ENCODE assay signal across 2 cellular contexts in the genomic region with DNA sequence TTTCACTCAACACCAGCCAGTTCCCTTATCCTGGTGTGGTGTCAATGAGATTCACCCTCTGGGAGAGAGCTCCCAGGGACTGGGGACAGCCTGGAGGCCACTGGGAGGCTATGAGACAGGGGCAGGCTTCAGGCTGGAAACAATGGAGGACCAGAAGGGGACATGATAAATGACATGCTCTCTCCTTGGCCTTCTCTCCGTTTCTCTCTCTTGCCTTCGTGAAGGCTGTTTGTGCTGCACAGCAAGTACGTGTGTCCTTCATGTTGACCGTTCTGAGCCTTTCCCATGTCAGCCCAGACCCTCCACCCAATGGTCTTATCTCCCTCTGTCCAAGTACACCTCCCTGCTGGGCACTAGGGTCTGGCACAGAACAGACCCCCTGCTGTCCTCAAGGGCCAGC.
TF ChIP-seq lines count a peak whose summit lies in the region.

No MANE protein-coding gene starts in this region.

TF ChIP-seq in IMR-90, 13 proteins besides CTCF, POLR2A, EP300 and RAD21:
- TF ChIP-seq MAZ (IDR thresholded peaks at IDR 0.05; ENCODE audit: borderline replicate concordance, low read depth, low read length) (no peak), SMC3 (IDR thresholded peaks at IDR 0.05; ENCODE audit: low read depth, low read length) (no peak), CHD1 (IDR thresholded peaks at IDR 0.05; ENCODE audit: low read depth, low read length) (no peak), RFX5 (IDR thresholded peaks at IDR 0.05; ENCODE audit: low read depth, low read length) (no peak), NFE2L2 (IDR thresholded peaks at IDR 0.05; ENCODE audit: low read depth, low read length) (no peak), BHLHE40 (IDR thresholded peaks at IDR 0.05; ENCODE audit: low read depth, low read length) (no peak), MXI1 (IDR thresholded peaks at IDR 0.05; ENCODE audit: borderline replicate concordance, low read depth, low read length) (no peak), CEBPB (IDR thresholded peaks at IDR 0.05; ENCODE audit: low read depth, low read length) (no peak), FOS (IDR thresholded peaks at IDR 0.05; ENCODE audit: low read depth, low read length) (no peak), MAFK (IDR thresholded peaks at IDR 0.05; ENCODE audit: low read depth, low read length) (no peak), RCOR1 (IDR thresholded peaks at IDR 0.05; ENCODE audit: insufficient replicate concordance, low read length) (no peak)
- TF ChIP-seq, protein P1, sequence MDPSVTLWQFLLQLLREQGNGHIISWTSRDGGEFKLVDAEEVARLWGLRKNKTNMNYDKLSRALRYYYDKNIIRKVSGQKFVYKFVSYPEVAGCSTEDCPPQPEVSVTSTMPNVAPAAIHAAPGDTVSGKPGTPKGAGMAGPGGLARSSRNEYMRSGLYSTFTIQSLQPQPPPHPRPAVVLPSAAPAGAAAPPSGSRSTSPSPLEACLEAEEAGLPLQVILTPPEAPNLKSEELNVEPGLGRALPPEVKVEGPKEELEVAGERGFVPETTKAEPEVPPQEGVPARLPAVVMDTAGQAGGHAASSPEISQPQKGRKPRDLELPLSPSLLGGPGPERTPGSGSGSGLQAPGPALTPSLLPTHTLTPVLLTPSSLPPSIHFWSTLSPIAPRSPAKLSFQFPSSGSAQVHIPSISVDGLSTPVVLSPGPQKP (IDR thresholded peaks at IDR 0.05; ENCODE audit: borderline replicate concordance, low read depth, low read length): no peak
- TF ChIP-seq, protein P2, sequence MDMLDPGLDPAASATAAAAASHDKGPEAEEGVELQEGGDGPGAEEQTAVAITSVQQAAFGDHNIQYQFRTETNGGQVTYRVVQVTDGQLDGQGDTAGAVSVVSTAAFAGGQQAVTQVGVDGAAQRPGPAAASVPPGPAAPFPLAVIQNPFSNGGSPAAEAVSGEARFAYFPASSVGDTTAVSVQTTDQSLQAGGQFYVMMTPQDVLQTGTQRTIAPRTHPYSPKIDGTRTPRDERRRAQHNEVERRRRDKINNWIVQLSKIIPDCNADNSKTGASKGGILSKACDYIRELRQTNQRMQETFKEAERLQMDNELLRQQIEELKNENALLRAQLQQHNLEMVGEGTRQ (IDR thresholded peaks at IDR 0.05; ENCODE audit: low read depth, low read length): no peak

TF ChIP-seq in neural cell, 6 proteins besides CTCF, POLR2A, EP300 and RAD21:
- TF ChIP-seq TAF1 (IDR thresholded peaks at IDR 0.05; ENCODE audit: low read depth): no peak
- TF ChIP-seq EZH2 (IDR thresholded peaks at IDR 0.05; ENCODE audit: borderline replicate concordance, insufficient read depth, low read length, poor library complexity, severe bottlenecking): no peak
- TF ChIP-seq MXI1 (conservative IDR thresholded peaks at IDR 0.05; ENCODE audit: poor library complexity, severe bottlenecking): no peak
- no peak for TF ChIP-seq POLR2AphosphoS5 (IDR thresholded peaks at IDR 0.05)
